In genomic region chr15:57922780-57923179, GRCh38 we compare ENCODE assay signal across 15 cellular contexts.
A peak's percentile ranks its signal among the peaks of the same experiment; 100 is the strongest.
DNase-seq lines count a peak whose midpoint lies in the region; ATAC-seq and TF ChIP-seq lines count a peak whose summit lies in the region.
"Had no signal": no experiment of that assay in that cellular context is flagged by ENCODE, and none has a peak within 500 bp of the region (broad histone marks: within the 10 kb centered on the region; RNA-seq: fewer than 3 reads in every experiment).

No MANE protein-coding gene starts in this region.

- H3K9me3 ChIP-seq in skeletal muscle satellite cell (replicated peaks; ENCODE audit: low read length), result no peaks in the 10 kb centered on the region
- no peaks in the 10 kb centered on the region for H3K9me3 ChIP-seq in PC-9 (ENCODE audit: insufficient read depth, low read depth)

- POLR2A ChIA-PET in PC-9 (lab: Charles Lee; ENCODE audit: unreplicated experiment), result no interaction called here

- CTCF ChIA-PET in PC-9 (lab: Charles Lee), result no interaction called here

- H3K4me2 ChIP-seq in skeletal muscle satellite cell (ENCODE audit: low read length), result peak overlapping the region; percentile 20
- H3K4me2 ChIP-seq in PC-9, result no peak overlapping the region

- H3K4me1 ChIP-seq in skeletal muscle satellite cell (ENCODE audit: control insufficient read depth, insufficient read depth, low read length), result peaks cover 52% of the 10 kb centered on the region
- no peaks in the 10 kb centered on the region for H3K4me1 ChIP-seq in PC-9 (replicated peaks; ENCODE audit: insufficient read depth)

- DNase-seq in DMS79 (lab: John Stamatoyannopoulos, UW), result peak; percentile 35
- peak; percentile 44 to 57 for DNase-seq in cardiac fibroblast (ENCODE audit: low read depth in 2 of 2)
- peak; percentile 31 for DNase-seq in kidney epithelial cell (ENCODE audit: low read depth)
- no peak for DNase-seq in NCI-H748 treated with DMSO at 0.1 percent for 48 hours (lab: John Stamatoyannopoulos, UW)
- no peak for DNase-seq in PC-9
- DNase-seq in COR-L47 (lab: John Stamatoyannopoulos, UW), result no peak
- DNase-seq: activated CD8-positive, alpha-beta memory T cell treated with anti-CD3 and anti-CD28 coated beads, Interleukin-2, amount 10 ng/mL, durations not matched to agents 7 days and 5 days; AML-193; effector CD4-positive, alpha-beta T cell; hypothalamus; MV-4-11; NCI-H446 treated with DMSO at 0.1 percent for 48 hours had no signal

- H3K79me2 ChIP-seq in PC-9 (ENCODE audit: low read depth), result no peaks in the 10 kb centered on the region

- ATAC-seq in GM18870 (IDR thresholded peaks at IDR 0.05; ENCODE audit: unreplicated experiment), result no peak
- ATAC-seq: activated CD8-positive, alpha-beta memory T cell treated with anti-CD3 and anti-CD28 coated beads, Interleukin-2, amount 10 ng/mL, durations not matched to agents 7 days and 5 days had no signal

- TF ChIP-seq CTCF in cardiac fibroblast (IDR thresholded peaks at IDR 0.05; ENCODE audit: low read depth, low read length) (no peak), kidney epithelial cell (IDR thresholded peaks at IDR 0.05; ENCODE audit: insufficient read depth, low read length, poor library complexity, severe bottlenecking) (no peak), PC-9 (conservative IDR thresholded peaks at IDR 0.05) (no peak)

- no peaks in the 10 kb centered on the region for H4K20me1 ChIP-seq in PC-9 (ENCODE audit: insufficient read depth)

- BruUV-seq in PC-9 (replicated peaks; lab: Mats Ljungman, UMichigan), result no TSS peak

- no peaks in the 10 kb centered on the region for H3F3A ChIP-seq in PC-9 (ENCODE audit: insufficient read depth, low read depth)

- no peak overlapping the region for H3K9ac ChIP-seq in skeletal muscle satellite cell (ENCODE audit: low read depth, low read length)

- no peak overlapping the region for H2AFZ ChIP-seq in PC-9

- no peaks in the 10 kb centered on the region for H3K9me2 ChIP-seq in PC-9 (ENCODE audit: insufficient read depth)

- no peaks in the 10 kb centered on the region for H3K27me3 ChIP-seq in kidney epithelial cell (ENCODE audit: control insufficient read depth, insufficient read depth, low read length)
- H3K27me3 ChIP-seq in skeletal muscle satellite cell (ENCODE audit: control insufficient read depth, insufficient read depth, low read length), result peaks cover 5% of the 10 kb centered on the region
- H3K27me3 ChIP-seq in PC-9 (ENCODE audit: insufficient read depth, low read depth), result no peaks in the 10 kb centered on the region

- intact Hi-C loops in PC-9 (cut with micrococcal nuclease; ENCODE audit: unreplicated experiment), result no loop called here

- no peak overlapping the region for H3K27ac ChIP-seq in PC-9
- H3K27ac ChIP-seq: HL-60 had no signal

- no peak overlapping the region for H3K4me3 ChIP-seq in cardiac fibroblast (replicated peaks in 1 of 2; ENCODE audit: low read depth in 2 of 2, low read length in 2 of 2)
- no peak overlapping the region for H3K4me3 ChIP-seq in kidney epithelial cell (ENCODE audit: low read depth, low read length)
- no peak overlapping the region for H3K4me3 ChIP-seq in skeletal muscle satellite cell (ENCODE audit: low read length)
- no peak overlapping the region for H3K4me3 ChIP-seq in PC-9

- H3K36me3 ChIP-seq in kidney epithelial cell (ENCODE audit: control insufficient read depth, insufficient read depth, low read length) (no peaks in the 10 kb centered on the region), skeletal muscle satellite cell (ENCODE audit: insufficient read depth, low read length) (no peaks in the 10 kb centered on the region), PC-9 (ENCODE audit: low read depth) (no peaks in the 10 kb centered on the region)

Comparison
In these comparisons a context has a peak if more than half of its experiments do, and no peak if none do; other contexts are left out.
1. DNase-seq: peak in DMS79 (single experiment), cardiac fibroblast (2 of 2) and kidney epithelial cell (single experiment); none in NCI-H748 treated with DMSO at 0.1 percent for 48 hours (single experiment), PC-9 (0 of 2) and COR-L47 (single experiment).